8 cellular contexts compared by ENCODE assay signal in the genomic region with DNA sequence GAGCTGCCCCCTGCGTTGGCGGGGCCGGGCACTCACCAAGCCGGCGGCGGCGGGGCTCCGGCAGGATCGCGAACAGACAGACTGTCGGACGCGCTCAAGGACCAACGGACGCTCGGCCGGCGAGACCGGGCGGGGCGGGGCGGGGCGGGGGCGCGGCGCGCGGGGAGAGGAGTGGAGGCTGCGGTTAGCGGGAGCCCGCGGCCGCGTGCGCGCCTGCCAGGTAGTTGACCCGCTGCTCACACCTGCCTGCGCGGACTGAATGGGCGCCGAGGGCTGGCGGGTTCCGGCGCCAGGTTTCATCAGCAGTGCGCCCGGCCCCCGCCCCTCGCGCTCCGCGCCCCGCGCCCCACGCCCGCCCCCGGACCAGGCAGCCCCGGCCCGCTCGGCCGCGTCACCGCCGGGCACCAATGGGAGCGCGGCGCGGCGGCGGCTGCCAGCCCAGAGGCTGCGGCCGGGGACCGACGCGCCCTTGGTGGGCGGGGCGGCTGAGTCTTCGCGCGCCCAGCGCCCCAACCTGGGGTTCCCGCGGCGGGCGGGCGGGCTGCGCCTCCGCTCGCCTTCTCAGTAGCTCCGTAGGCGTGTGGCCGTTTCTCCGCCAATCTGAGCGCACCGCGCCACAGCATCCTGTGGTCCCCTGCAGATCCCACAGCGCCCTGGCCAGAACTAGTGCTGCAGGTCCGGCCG. TPM values are rescaled to one million over a fixed set of nuclear protein-coding genes. Genes with fewer than 3 reads are reported as not detected.
DNase-seq lines count a peak whose midpoint lies in the region; ATAC-seq and TF ChIP-seq lines count a peak whose summit lies in the region.

A gene (minus strand): TSS at position 309 of the 684 bp plus-strand sequence. CDS start 59,500 bp downstream, outside the sequence.

- H3K27ac Mint-ChIP-seq in activated CD4-positive, alpha-beta T cell treated with anti-CD3 and anti-CD28 coated beads for 36 hours, result peak within 1 kb of the TSS; percentile 95

- peak within 1 kb of the TSS; percentile 90 for H3K4me3 Mint-ChIP-seq in activated CD4-positive, alpha-beta T cell treated with anti-CD3 and anti-CD28 coated beads for 36 hours

- peak; percentile 86 for ATAC-seq in GM19023 (IDR thresholded peaks at IDR 0.05; ENCODE audit: unreplicated experiment)
- peak; percentile 84 for ATAC-seq in HG03196 (IDR thresholded peaks at IDR 0.05; ENCODE audit: unreplicated experiment)
- ATAC-seq in activated CD4-positive, alpha-beta T cell treated with anti-CD3 and anti-CD28 coated beads for 36 hours, result peak; percentile 88

- DNase-seq in AML-193 (lab: John Stamatoyannopoulos, UW) (peak; percentile 88 to 92), NCI-H446 treated with DMSO at 0.1 percent for 48 hours (lab: John Stamatoyannopoulos, UW) (peak; percentile 54), choroid plexus epithelial cell (ENCODE audit: low read depth) (peak; percentile 83), kidney tubule cell (ENCODE audit: low spot score) (peak; percentile 88)
- DNase-seq in activated CD4-positive, alpha-beta T cell treated with anti-CD3 and anti-CD28 coated beads for 36 hours, result peak; percentile 92
- DNase-seq in stimulated activated CD4-positive, alpha-beta T cell treated with anti-CD3 and anti-CD28 coated beads, Interleukin-1b, Interleukin-23, amount 100 ng/mL, for 24 hours (ENCODE audit: low read depth in 4 of 4, low spot score in 1 of 4), result peak; percentile 67 to 83 (median 74)

- H3K27me3 Mint-ChIP-seq in activated CD4-positive, alpha-beta T cell treated with anti-CD3 and anti-CD28 coated beads for 36 hours, result no peaks in the 10 kb centered on the region

- POLR2A ChIA-PET in activated CD4-positive, alpha-beta T cell treated with anti-CD3 and anti-CD28 coated beads for 36 hours (lab: Charles Lee), result interaction anchor here (0.6 to 1.0 kb wide), 3 partner anchors 340 to 1478 kb away, joined by 3 to 4 read pairs (median 3); no protein-coding TSS in a partner anchor

- CTCF ChIA-PET in activated CD4-positive, alpha-beta T cell treated with anti-CD3 and anti-CD28 coated beads for 36 hours (lab: Charles Lee), result interaction anchor here (1.1 to 1.3 kb wide), 2 partner anchors 329 to 520 kb away, joined by 4 read pairs; no protein-coding TSS in a partner anchor

- H3K4me1 Mint-ChIP-seq in activated CD4-positive, alpha-beta T cell treated with anti-CD3 and anti-CD28 coated beads for 36 hours, result peaks cover 36% of the 10 kb centered on the region

- peaks cover 30% of the 10 kb centered on the region for H3K36me3 Mint-ChIP-seq in activated CD4-positive, alpha-beta T cell treated with anti-CD3 and anti-CD28 coated beads for 36 hours (ENCODE audit: low read depth)

- H3K9me3 Mint-ChIP-seq in activated CD4-positive, alpha-beta T cell treated with anti-CD3 and anti-CD28 coated beads for 36 hours (ENCODE audit: low read depth), result no peaks in the 10 kb centered on the region

- intact Hi-C loops in activated CD4-positive, alpha-beta T cell treated with anti-CD3 and anti-CD28 coated beads for 36 hours (cut with DNase I, micrococcal nuclease), result loop anchor here (1.0 to 10.0 kb wide), 16 partner anchors 52 to 1567 kb away; a partner anchor contains a TSS

- TF ChIP-seq CTCF in choroid plexus epithelial cell (conservative IDR thresholded peaks at IDR 0.05; ENCODE audit: low read depth, low read length), result no peak

- peak within 1 kb of the TSS; percentile 81 for H3K4me3 ChIP-seq in choroid plexus epithelial cell (ENCODE audit: low read depth, low read length)

RNA-seq across cellular contexts. Expression of the gene that starts here (rescaled TPM):
- total RNA-seq in activated CD4-positive, alpha-beta T cell treated with anti-CD3 and anti-CD28 coated beads for 36 hours, result 100 to 1,000 TPM in 1 of 2 experiments, 10 to 100 TPM in 1; 91.1 to 126 TPM

Comparison
In these comparisons a context has a peak if more than half of its experiments do, and no peak if none do; other contexts are left out.
1. Peak in every context shown above with its lines: DNase-seq, ATAC-seq and H3K4me3 ChIP-seq.